ENCODE assay signal across 18 cellular contexts in genomic region chr3:12544652-12545472, GRCh38. TPM values are rescaled to one million over a fixed set of nuclear protein-coding genes. Genes with fewer than 3 reads are reported as not detected.
DNase-seq lines count a peak whose midpoint lies in the region; ATAC-seq and TF ChIP-seq lines count a peak whose summit lies in the region.
"Had no signal": no experiment of that assay in that cellular context is flagged by ENCODE, and none has a peak within 500 bp of the region (broad histone marks: within the 10 kb centered on the region; RNA-seq: fewer than 3 reads in every experiment).

No MANE protein-coding gene starts in this region.

- H3K9me3 ChIP-seq in stomach, result no peaks in the 10 kb centered on the region
- H3K9me3 ChIP-seq in CD4-positive, alpha-beta T cell (ENCODE audit: control insufficient read depth, low read length), result no peaks in the 10 kb centered on the region
- H3K9me3 ChIP-seq: BE2C, gastroesophageal sphincter, sigmoid colon, testis had no signal

- H3K4me3 ChIP-seq in stomach, result peak overlapping the region; percentile 18 to 37 (median 25)
- H3K4me3 ChIP-seq: gastroesophageal sphincter, sigmoid colon, testis had no signal

- intact Hi-C loops in left colon (cut with DNase I, micrococcal nuclease) (no loop called here), stomach (cut with DNase I; ENCODE audit: low total_unique reads) (no loop called here), Right ventricle myocardium inferior (cut with DNase I) (no loop called here)
- intact Hi-C loops in CD4-positive, alpha-beta T cell (cut with DNase I, micrococcal nuclease), result no loop called here

- peaks cover 0 to 23% (median 8%) of the 10 kb centered on the region in 4 donors for H3K36me3 ChIP-seq in stomach
- H3K36me3 ChIP-seq: BE2C had no signal

- H3K4me1 Mint-ChIP-seq in CD4-positive, alpha-beta T cell (ENCODE audit: low read depth), result no peaks in the 10 kb centered on the region
- H3K4me1 Mint-ChIP-seq: activated naive CD8-positive, alpha-beta T cell treated with anti-CD3 and anti-CD28 coated beads, Interleukin-2, amount 50 U/mL, for 24 hours had no signal

- peaks cover 0 to 5% (median 0%) of the 10 kb centered on the region in 3 donors for H3K27me3 ChIP-seq in stomach
- H3K27me3 ChIP-seq in CD4-positive, alpha-beta T cell (ENCODE audit: control insufficient read depth, insufficient read depth, low read length), result no peaks in the 10 kb centered on the region
- H3K27me3 ChIP-seq: BE2C, sigmoid colon, testis had no signal

- 41 to 53% (median 48%) methylated on average over 11 of the region's 11 CpGs for WGBS in stomach, 5 donors

- H3K27ac ChIP-seq in stomach, result peak overlapping the region; percentile 26 to 68 (median 58)
- no peak overlapping the region for H3K27ac ChIP-seq in CD4-positive, alpha-beta T cell (ENCODE audit: low read depth, low read length)
- H3K27ac ChIP-seq: gastroesophageal sphincter, sigmoid colon, testis had no signal

- no peak for TF ChIP-seq CTCF in stomach (IDR thresholded peaks at IDR 0.05)
- TF ChIP-seq CTCF in CD4-positive, alpha-beta T cell (IDR thresholded peaks at IDR 0.05), result no peak

- H3K4me1 ChIP-seq in stomach, result peaks cover 0 to 12% (median 2%) of the 10 kb centered on the region in 4 donors
- H3K4me1 ChIP-seq: BE2C, gastroesophageal sphincter, sigmoid colon, testis had no signal

- DNase-seq in NCI-H524 (lab: John Stamatoyannopoulos, UW), result peak; percentile 22 to 66
- DNase-seq in cerebellar cortex (ENCODE audit: low spot score), result peak; percentile 64
- DNase-seq in left colon, result no peak
- no peak for DNase-seq in stomach
- no peak for DNase-seq in activated CD4-positive, alpha-beta T cell treated with anti-CD3 and anti-CD28 coated beads, Interleukin-2, amount 50 U/mL, for 1 hour
- no peak for DNase-seq in CD4-positive, alpha-beta T cell
- no peak for DNase-seq in stimulated activated CD4-positive, alpha-beta T cell treated with anti-CD3 and anti-CD28 coated beads, Interleukin-15, amount 100 ng/mL, for 24 hours
- no peak for DNase-seq in Right ventricle myocardium inferior (ENCODE audit: missing footprints)
- DNase-seq: activated CD8-positive, alpha-beta memory T cell treated with anti-CD3 and anti-CD28 coated beads for 24 hours; activated naive CD8-positive, alpha-beta T cell treated with anti-CD3 and anti-CD28 coated beads, Interleukin-2, amount 50 U/mL, for 24 hours; BE2C; NCI-H2081 treated with DMSO at 0.1 percent for 48 hours; sigmoid colon; stimulated activated CD4-positive, alpha-beta T cell treated with anti-CD3 and anti-CD28 coated beads, Interleukin-4, amount 100 ng/mL, for 24 hours; stimulated activated CD8-positive, alpha-beta memory T cell treated with anti-CD3 and anti-CD28 coated beads, Interleukin-4, amount 100 ng/mL, for 48 hours; testis had no signal

- no peak overlapping the region for H3K27ac Mint-ChIP-seq in CD4-positive, alpha-beta T cell
- H3K27ac Mint-ChIP-seq: activated naive CD8-positive, alpha-beta T cell treated with anti-CD3 and anti-CD28 coated beads, Interleukin-2, amount 50 U/mL, for 24 hours had no signal

- POLR2A ChIA-PET in CD4-positive, alpha-beta T cell (lab: Charles Lee), result no interaction called here

- no peak overlapping the region for H3K4me3 Mint-ChIP-seq in CD4-positive, alpha-beta T cell
- H3K4me3 Mint-ChIP-seq: activated naive CD8-positive, alpha-beta T cell treated with anti-CD3 and anti-CD28 coated beads, Interleukin-2, amount 50 U/mL, for 24 hours had no signal

- CTCF ChIA-PET in CD4-positive, alpha-beta T cell (lab: Charles Lee), result no interaction called here

- TF ChIP-seq POLR2A in stomach (IDR thresholded peaks at IDR 0.05), result no peak

- no peaks in the 10 kb centered on the region for H3K9me3 Mint-ChIP-seq in CD4-positive, alpha-beta T cell
- H3K9me3 Mint-ChIP-seq: activated naive CD8-positive, alpha-beta T cell treated with anti-CD3 and anti-CD28 coated beads, Interleukin-2, amount 50 U/mL, for 24 hours had no signal

- no peaks in the 10 kb centered on the region for H3K36me3 Mint-ChIP-seq in CD4-positive, alpha-beta T cell (ENCODE audit: low read depth)

- H3K27me3 Mint-ChIP-seq in CD4-positive, alpha-beta T cell, result peaks cover 2% of the 10 kb centered on the region
- H3K27me3 Mint-ChIP-seq: activated naive CD8-positive, alpha-beta T cell treated with anti-CD3 and anti-CD28 coated beads, Interleukin-2, amount 50 U/mL, for 24 hours had no signal

- TF ChIP-seq EP300 in stomach (IDR thresholded peaks at IDR 0.05), result no peak

- ATAC-seq in left colon (peak; percentile 42), Right ventricle myocardium inferior (no peak)
- no peak for ATAC-seq in CD4-positive, alpha-beta T cell (ENCODE audit: poor library complexity)
- ATAC-seq: activated naive CD8-positive, alpha-beta T cell treated with anti-CD3 and anti-CD28 coated beads, Interleukin-2, amount 50 U/mL, for 24 hours; gastroesophageal sphincter had no signal

RNA-seq across cellular contexts. Expression of gene MKRN2OS, which starts 0.4 kb away (rescaled TPM):
- total RNA-seq in left colon (1 to 10 TPM; 4.4 to 6.9 TPM), stomach (1 to 10 TPM in 1 of 5 donors, not detected in 4; 3.1 TPM), Right ventricle myocardium inferior (not detected)
- 10 to 100 TPM in 1 of 3 donors, 1 to 10 TPM in 2; 3.8 to 11.0 (median 4.9) TPM for polyA plus RNA-seq in stomach
- total RNA-seq in CD4-positive, alpha-beta T cell, result not detected
- total RNA-seq: chondrocyte, sigmoid colon, testis had no signal

RNA-seq across cellular contexts. Expression of gene MKRN2, which starts 12.0 kb away (rescaled TPM):
- total RNA-seq in left colon (10 to 100 TPM; 17.2 to 21.6 TPM), stomach (10 to 100 TPM; 15.6 to 39.1 (median 31.5) TPM), Right ventricle myocardium inferior (31.0 TPM)
- polyA plus RNA-seq in stomach, result 10 to 100 TPM; 13.3 to 15.7 (median 14.4) TPM
- 10 to 100 TPM; 19.0 to 20.3 TPM for total RNA-seq in CD4-positive, alpha-beta T cell

Comparison
In these comparisons a context has a peak if more than half of its experiments do, and no peak if none do; other contexts are left out.
1. DNase-seq: peak in NCI-H524 (2 of 2) and cerebellar cortex (single experiment); none in left colon (0 of 2), stomach (single experiment), activated CD4-positive, alpha-beta T cell treated with anti-CD3 and anti-CD28 coated beads, Interleukin-2, amount 50 U/mL, for 1 hour (single experiment), CD4-positive, alpha-beta T cell (0 of 10), stimulated activated CD4-positive, alpha-beta T cell treated with anti-CD3 and anti-CD28 coated beads, Interleukin-15, amount 100 ng/mL, for 24 hours (single experiment) and Right ventricle myocardium inferior (single experiment).